21 cellular contexts compared by ENCODE assay signal in the genomic region with DNA sequence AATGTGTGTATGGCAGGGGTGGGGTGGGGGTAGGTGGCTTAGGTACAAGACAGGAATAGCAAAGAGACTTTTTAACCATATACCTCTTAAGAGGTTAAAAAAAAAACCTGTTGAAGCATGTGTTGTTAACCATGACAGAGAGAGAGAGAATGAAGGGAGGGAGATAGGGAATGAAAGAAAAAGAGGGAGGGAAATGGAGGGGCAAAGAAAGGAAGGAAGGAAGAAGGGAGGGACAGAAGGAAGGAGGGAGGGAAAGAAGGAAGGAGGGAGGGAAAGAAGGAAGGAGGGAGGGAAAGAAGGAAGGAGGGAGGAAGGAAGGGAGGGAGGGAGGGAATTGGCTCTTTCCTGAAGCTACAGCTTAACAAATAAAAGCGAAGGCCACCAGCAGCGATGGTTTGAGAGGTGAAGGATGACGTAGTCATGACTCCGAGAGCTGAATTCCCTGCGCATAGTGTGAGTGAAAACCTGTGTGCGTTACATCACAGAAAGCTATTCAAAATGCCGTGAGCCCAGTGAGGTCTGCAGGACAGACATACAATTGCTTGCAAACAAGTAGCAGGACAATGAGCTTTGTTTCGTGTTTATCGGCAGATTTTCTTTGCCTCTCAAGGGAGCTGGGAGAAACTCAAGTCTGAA.
"Had no signal": no experiment of that assay in that cellular context is flagged by ENCODE, and none has a peak within 500 bp of the region (broad histone marks: within the 10 kb centered on the region; RNA-seq: fewer than 3 reads in every experiment).

No MANE protein-coding gene starts in this region.

- H3K27me3 Mint-ChIP-seq: central memory CD8-positive, alpha-beta T cell; stimulated activated naive CD8-positive, alpha-beta T cell treated with anti-CD3 and anti-CD28 coated beads, Interleukin-15, Interleukin-2, amounts not matched to agents 100 ng/mL and 50 ng/mL, for 24 hours had no signal

- H3K36me3 ChIP-seq: colonic mucosa, lower lobe of right lung, tibial nerve, uterus, WERI-Rb-1 had no signal

- H3K27ac ChIP-seq: colonic mucosa, foreskin keratinocyte, hepatocyte, lower lobe of right lung, skin epidermis, uterus, WERI-Rb-1 had no signal

- ATAC-seq: activated T-cell treated with anti-CD3 and anti-CD28 coated beads, Interleukin-2, amount 50 U/mL, for 72 hours; foreskin keratinocyte; left colon; lower lobe of right lung had no signal

- H3K9me3 Mint-ChIP-seq: central memory CD8-positive, alpha-beta T cell; mesothelial cell of epicardium; nephron progenitor cell; stimulated activated naive CD8-positive, alpha-beta T cell treated with anti-CD3 and anti-CD28 coated beads, Interleukin-15, Interleukin-2, amounts not matched to agents 100 ng/mL and 50 ng/mL, for 24 hours; T-helper 1 cell treated with Interleukin-12 subunit alpha and Interleukin-12 subunit beta and Interleukin-4 antibody, amounts not matched to agents 30 μg/mL and 1 μg/mL, for 36 hours had no signal

- H3K4me3 Mint-ChIP-seq: activated T-cell treated with anti-CD3 and anti-CD28 coated beads, Interleukin-2, amount 50 U/mL, for 72 hours; central memory CD8-positive, alpha-beta T cell; endodermal cell; mesothelial cell of epicardium; nephron progenitor cell; stimulated activated naive CD8-positive, alpha-beta T cell treated with anti-CD3 and anti-CD28 coated beads, Interleukin-15, Interleukin-2, amounts not matched to agents 100 ng/mL and 50 ng/mL, for 24 hours; T-helper 1 cell treated with Interleukin-12 subunit alpha and Interleukin-12 subunit beta and Interleukin-4 antibody, amounts not matched to agents 30 μg/mL and 1 μg/mL, for 36 hours had no signal

- H3K9me3 ChIP-seq: colonic mucosa, lower lobe of right lung, tibial nerve, uterus had no signal

- H3K4me3 ChIP-seq: colonic mucosa, hepatocyte, lower lobe of right lung, skin epidermis, tibial nerve, uterus had no signal

- H3K27me3 ChIP-seq: colonic mucosa, foreskin keratinocyte, hepatocyte, tibial nerve, uterus had no signal

- DNase-seq: activated CD4-positive, alpha-beta T cell treated with anti-CD3 and anti-CD28 coated beads, Interleukin-2, amount 50 U/mL, for 4 hours; activated naive CD4-positive, alpha-beta T cell treated with Interleukin-2 at 50 U/mL for 16 hours; activated T-cell treated with anti-CD3 and anti-CD28 coated beads, Interleukin-2, amount 50 U/mL, for 72 hours; anterior cingulate cortex; colonic mucosa; endodermal cell; foreskin keratinocyte; left colon; lower lobe of right lung; nephron progenitor cell; uterus; WERI-Rb-1 had no signal

- H3K27ac Mint-ChIP-seq: activated T-cell treated with anti-CD3 and anti-CD28 coated beads, Interleukin-2, amount 50 U/mL, for 72 hours; endodermal cell; mesothelial cell of epicardium; nephron progenitor cell; progenitor cell of endocrine pancreas; stimulated activated naive CD8-positive, alpha-beta T cell treated with anti-CD3 and anti-CD28 coated beads, Interleukin-15, Interleukin-2, amounts not matched to agents 100 ng/mL and 50 ng/mL, for 24 hours had no signal

- FAIRE-seq: islet of Langerhans had no signal

- H3K36me3 Mint-ChIP-seq: mesothelial cell of epicardium had no signal

- H3K4me2 ChIP-seq: hepatocyte had no signal

- H3K4me1 ChIP-seq: colonic mucosa had no signal
